8 cellular contexts compared by ENCODE assay signal in genomic region chr12:124745891-124746570, GRCh38.
A peak's percentile ranks its signal among the peaks of the same experiment; 100 is the strongest.
DNase-seq lines count a peak whose midpoint lies in the region; ATAC-seq and TF ChIP-seq lines count a peak whose summit lies in the region.

No MANE protein-coding gene starts in this region.

- H2BK15ac ChIP-seq in H9 (ENCODE audit: low read depth, low read length): no peak overlapping the region

- H3K4me3 Mint-ChIP-seq in H9: peak overlapping the region in 1 of 2 experiments; percentile 62; a peak in 3 of 5 replicates

- H3K27ac ChIP-seq in H9 (ENCODE audit: insufficient read length, low read depth, low read length) (no peak overlapping the region), ovary (peak overlapping the region in 1 of 2 donors; percentile 78)

- no peak overlapping the region for H4K5ac ChIP-seq in H9 (ENCODE audit: insufficient read length, low read depth, low read length)

- no peaks in the 10 kb centered on the region for H3K23me2 ChIP-seq in H9 (ENCODE audit: insufficient read length, low read depth, low read length, poor library complexity, severe bottlenecking)

- H2BK5ac ChIP-seq in H9 (ENCODE audit: insufficient read length, low read length): no peak overlapping the region

- no peaks in the 10 kb centered on the region; a peak in 1 of 5 replicates for H3K9me3 Mint-ChIP-seq in H9

- H3K9ac ChIP-seq in H9 (ENCODE audit: extremely low read depth, insufficient read length, low read length): no peak overlapping the region

- no peak overlapping the region for H2AFZ ChIP-seq in H9 (ENCODE audit: low read length)

- H4K91ac ChIP-seq in H9 (ENCODE audit: insufficient read length, low read depth, low read length): no peak overlapping the region

- intact Hi-C loops in cardiac septum (cut with DNase I): loop anchor here (5.0 kb wide), 4 partner anchors 49 to 379 kb away; partner anchors contain the start of gene NCOR2
- intact Hi-C loops in ovary (cut with DNase I): loop anchor here in 1 of 4 donors (5.0 kb wide), 1 partner anchor 179 kb away; the partner anchor contains the start of gene NCOR2

- H3K27me3 ChIP-seq in H9 (ENCODE audit: insufficient read depth, low read length): no peaks in the 10 kb centered on the region
- no peaks in the 10 kb centered on the region for H3K27me3 ChIP-seq in ovary

- H3K36me3 Mint-ChIP-seq in H9 (ENCODE audit: insufficient read depth in 1 of 3, low read depth in 3 of 3): no peaks in the 10 kb centered on the region

- no peak overlapping the region for H2AK5ac ChIP-seq in H9 (ENCODE audit: insufficient read length, low read length)

- no peaks in the 10 kb centered on the region for H4K20me1 ChIP-seq in H9 (ENCODE audit: control insufficient read depth, insufficient read depth, insufficient read length)

- no peak overlapping the region for H2BK120ac ChIP-seq in H9 (ENCODE audit: low read depth, low read length, poor library complexity, severe bottlenecking)

- no peak overlapping the region for H3K4me2 ChIP-seq in H9 (ENCODE audit: insufficient read depth, insufficient read length, low read length)

- H3K36me3 ChIP-seq in ovary: no peaks in the 10 kb centered on the region

- H3K4ac ChIP-seq in H9 (ENCODE audit: low read depth, low read length): no peak overlapping the region

- peaks cover 30 to 44% of the 10 kb centered on the region in 2 experiments for H3K4me1 Mint-ChIP-seq in H9

- no peaks in the 10 kb centered on the region for H3K79me1 ChIP-seq in H9 (ENCODE audit: insufficient read depth, low read depth, low read length, poor library complexity, severe bottlenecking)

- TF ChIP-seq POLR2A in ovary (IDR thresholded peaks at IDR 0.05): no peak

- no peak overlapping the region for H4K8ac ChIP-seq in H9 (replicated peaks; ENCODE audit: insufficient read length, low read depth, low read length)

- TF ChIP-seq EP300 in ovary (IDR thresholded peaks at IDR 0.05): peak; percentile 47

- H3K14ac ChIP-seq in H9 (ENCODE audit: insufficient read depth, low read length): peak overlapping the region; percentile 51; the same call in 1 of the 2 replicates

- peak overlapping the region; percentile 26 to 87 (median 78); a peak in 6 of 7 replicates for H3K27ac Mint-ChIP-seq in H9

- no peaks in the 10 kb centered on the region; the same call in none of the 2 replicates for H3K27me3 Mint-ChIP-seq in H9 (ENCODE audit: low read depth)

- H3K4me1 ChIP-seq in H9 (ENCODE audit: insufficient read depth, low read length): no peaks in the 10 kb centered on the region; the same call in 1 of the 2 replicates
- H3K4me1 ChIP-seq in ovary (ENCODE audit: insufficient read depth): peaks cover 12% of the 10 kb centered on the region

- H3K56ac ChIP-seq in H9 (ENCODE audit: insufficient read length, low read depth, low read length): no peak overlapping the region

- H3T11ph ChIP-seq in H9 (ENCODE audit: low read length): no peak overlapping the region

- H3K23ac ChIP-seq in H9 (ENCODE audit: insufficient read length, low read depth, low read length): no peak overlapping the region

- H2BK20ac ChIP-seq in H9 (ENCODE audit: low read depth, low read length, poor library complexity, severe bottlenecking): no peak overlapping the region

- no peaks in the 10 kb centered on the region for H3K79me2 ChIP-seq in H9 (ENCODE audit: insufficient read depth, low read length)

- no CpG with 5 or more reads among the region's 25 CpGs for WGBS in H9 (ENCODE audit: extremely low coverage, insufficient read length, low lambda C conversion rate)
- 2 to 3% (median 2%) methylated on average over 25 of the region's 25 CpGs for WGBS in ovary, 3 donors

- TF ChIP-seq CTCF in H9 (conservative IDR thresholded peaks at IDR 0.05) (no peak), ovary (IDR thresholded peaks at IDR 0.05) (peak in 1 of 3 donors; percentile 16)

- DNase-seq in Ammon's horn (ENCODE audit: low spot score) (peak; percentile 98), H9 (peak; percentile 95), NCI-H510A treated with DMSO at 0.1 percent for 48 hours (lab: John Stamatoyannopoulos, UW) (peak; percentile 77), amniotic epithelial cell (ENCODE audit: low read depth) (peak; percentile 90), cardiac septum (ENCODE audit: low spot score) (peak; percentile 95), ovary (peak; percentile 92 to 95 (median 94))
- DNase-seq in activated effector memory CD4-positive, alpha-beta T cell treated with Interleukin-2 at 50 U/mL for 16 hours: no peak

- H3K9me3 ChIP-seq in H9 (ENCODE audit: control insufficient read depth, low read depth, low read length) (no peaks in the 10 kb centered on the region), ovary (no peaks in the 10 kb centered on the region)

- no peak overlapping the region for H2BK12ac ChIP-seq in H9 (ENCODE audit: insufficient read length, low read depth, low read length)

- ATAC-seq in HG02938 (IDR thresholded peaks at IDR 0.05; ENCODE audit: unreplicated experiment): no peak

- H3K18ac ChIP-seq in H9 (ENCODE audit: insufficient read length, low read depth, low read length): peak overlapping the region; percentile 52

- H3K4me3 ChIP-seq in ovary: no peak overlapping the region
